Comparison of ENCODE assay signal across 7 cellular contexts in genomic region chr3:183591881-183592521, GRCh38. TPM values are rescaled to one million over a fixed set of nuclear protein-coding genes. Genes with fewer than 3 reads are reported as not detected.
DNase-seq lines count a peak whose midpoint lies in the region; ATAC-seq and TF ChIP-seq lines count a peak whose summit lies in the region.

No MANE protein-coding gene starts in this region.

- DNase-seq in cardiac fibroblast (ENCODE audit: low read depth in 2 of 2) (peak; percentile 20 to 42), type B pancreatic cell (ENCODE audit: extremely low spot score, unreplicated experiment) (no peak), COLO668 (lab: John Stamatoyannopoulos, UW; ENCODE audit: unreplicated experiment) (no peak), activated gamma-delta T cell (lab: John Stamatoyannopoulos, UW) (no peak)

- TF ChIP-seq RAD21 in Ishikawa (IDR thresholded peaks at IDR 0.05; ENCODE audit: low read depth): peak; percentile 30; the same call in 1 of the 2 replicates

- TF ChIP-seq EP300 in Ishikawa (IDR thresholded peaks at IDR 0.05; ENCODE audit: borderline replicate concordance): no peak

- H3K4me3 ChIP-seq in cardiac fibroblast (replicated peaks in 1 of 2; ENCODE audit: low read depth in 2 of 2, low read length in 2 of 2): no peak overlapping the region

- TF ChIP-seq CTCF in cardiac fibroblast (IDR thresholded peaks at IDR 0.05; ENCODE audit: low read depth, low read length) (peak; percentile 7), type B pancreatic cell (conservative IDR thresholded peaks at IDR 0.05) (peak; percentile 36)

- peaks cover 4% of the 10 kb centered on the region for H3K9me3 Mint-ChIP-seq in type B pancreatic cell

- H3K36me3 Mint-ChIP-seq in type B pancreatic cell: peaks cover 3% of the 10 kb centered on the region

- H3K4me3 Mint-ChIP-seq in type B pancreatic cell: no peak overlapping the region

- no peaks in the 10 kb centered on the region for H3K27me3 Mint-ChIP-seq in type B pancreatic cell

- no peak overlapping the region for H3K27ac Mint-ChIP-seq in type B pancreatic cell

- H3K4me1 Mint-ChIP-seq in type B pancreatic cell (ENCODE audit: unreplicated experiment): no peaks in the 10 kb centered on the region

- ATAC-seq in GM18502 (IDR thresholded peaks at IDR 0.05; ENCODE audit: poor library complexity, unreplicated experiment) (peak; percentile 94), GM21619 (IDR thresholded peaks at IDR 0.05; ENCODE audit: unreplicated experiment) (peak; percentile 96)

TF ChIP-seq in Ishikawa, 13 proteins besides CTCF, POLR2A, EP300 and RAD21:
- TF ChIP-seq FOXM1 (IDR thresholded peaks at IDR 0.05; ENCODE audit: borderline replicate concordance, low read depth) (no peak), TCF12 (IDR thresholded peaks at IDR 0.05; ENCODE audit: low read depth) (no peak), TAF1 (IDR thresholded peaks at IDR 0.05; ENCODE audit: low read depth) (no peak), CEBPB (IDR thresholded peaks at IDR 0.05) (no peak), CREB1 (IDR thresholded peaks at IDR 0.05; ENCODE audit: low read depth) (no peak), ZBTB7A (IDR thresholded peaks at IDR 0.05; ENCODE audit: low read depth) (no peak), NFIC (IDR thresholded peaks at IDR 0.05) (no peak), USF1 (IDR thresholded peaks at IDR 0.05) (no peak), REST (IDR thresholded peaks at IDR 0.05; ENCODE audit: low read depth) (no peak), TEAD4 (IDR thresholded peaks at IDR 0.05) (no peak), YY1 (IDR thresholded peaks at IDR 0.05; ENCODE audit: low read depth) (no peak), MAX (IDR thresholded peaks at IDR 0.05) (no peak), EGR1 (IDR thresholded peaks at IDR 0.05) (no peak)

RNA-seq across cellular contexts. Expression of gene KLHL6, which starts 36.5 kb away (rescaled TPM):
- total RNA-seq in type B pancreatic cell (ENCODE audit: low replicate concordance): not detected in 2 replicates

RNA-seq across cellular contexts. Expression of gene KLHL24, which starts 43.4 kb away (rescaled TPM):
- total RNA-seq in type B pancreatic cell (ENCODE audit: low replicate concordance): 77.3 and 86.4 TPM in 2 replicates

Comparison
In these comparisons a context has a peak if more than half of its experiments do, and no peak if none do; other contexts are left out.
1. DNase-seq: peak in cardiac fibroblast (2 of 2); none in type B pancreatic cell (single experiment), COLO668 (single experiment) and activated gamma-delta T cell (single experiment).